In the genomic region with DNA sequence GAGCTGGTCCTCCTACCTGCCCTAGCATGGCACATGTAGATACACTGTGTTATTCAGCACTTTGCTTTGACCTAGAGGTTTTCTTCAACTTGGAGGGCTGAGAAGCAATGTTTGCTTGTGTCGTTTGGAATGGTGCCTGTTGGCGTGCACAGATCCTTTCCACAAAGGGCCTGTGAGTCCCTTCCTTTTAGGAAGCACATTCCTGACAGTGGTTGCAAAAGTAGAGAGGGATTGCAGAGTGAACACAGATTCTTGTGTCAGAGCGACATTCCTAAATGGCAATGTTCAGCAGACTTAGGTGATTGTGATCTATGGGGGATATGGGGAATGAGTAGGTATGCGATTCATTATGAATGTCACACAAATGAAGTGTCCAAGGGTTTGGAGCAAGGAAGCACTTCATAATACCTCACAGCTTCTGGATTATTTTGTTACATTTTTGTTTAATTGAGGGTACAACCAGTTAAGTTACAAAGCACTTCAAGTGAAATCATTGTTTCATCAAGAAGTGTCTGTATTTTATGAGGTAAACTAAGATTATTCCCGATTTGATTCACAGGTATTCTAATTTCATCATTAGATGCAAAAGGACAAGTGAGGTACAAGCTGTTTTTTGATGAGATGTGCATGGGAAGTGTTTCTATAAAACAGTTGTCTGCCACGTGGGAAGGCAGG, we compare ENCODE assay signal across 9 cellular contexts. TPM values are rescaled to one million over a fixed set of nuclear protein-coding genes. Genes with fewer than 3 reads are reported as not detected.
DNase-seq lines count a peak whose midpoint lies in the region; ATAC-seq, FAIRE-seq and TF ChIP-seq lines count a peak whose summit lies in the region.
"Had no signal": no experiment of that assay in that cellular context is flagged by ENCODE, and none has a peak within 500 bp of the region (broad histone marks: within the 10 kb centered on the region; RNA-seq: fewer than 3 reads in every experiment).

No MANE protein-coding gene starts in this region.

- no peaks in the 10 kb centered on the region for H3K9me3 ChIP-seq in RWPE2 (ENCODE audit: severe bottlenecking)
- no peaks in the 10 kb centered on the region for H3K9me3 ChIP-seq in fibroblast of lung (ENCODE audit: control insufficient read depth, insufficient read depth, low read depth, low read length)
- no peaks in the 10 kb centered on the region for H3K9me3 ChIP-seq in pancreas

- no peak for DNase-seq in Calu3
- DNase-seq in RWPE2 (ENCODE audit: low spot score) = no peak
- peak; percentile 28 to 42 for DNase-seq in fibroblast of lung (ENCODE audit: low read depth in 2 of 2)
- DNase-seq in pancreas = peak in 1 of 6 donors; percentile 22
- DNase-seq in NCI-H226 = no peak

- no peak overlapping the region for H2AFZ ChIP-seq in fibroblast of lung (ENCODE audit: low read length)

- no TSS peak for BruUV-seq in Calu3 (replicated peaks; lab: Mats Ljungman, UMichigan)

- H3K9me3 Mint-ChIP-seq in Calu3 (ENCODE audit: low read depth, unreplicated experiment) = no peaks in the 10 kb centered on the region

- peak overlapping the region; percentile 63 for H3K27ac ChIP-seq in RWPE2 (ENCODE audit: poor library complexity, severe bottlenecking)
- no peak overlapping the region for H3K27ac ChIP-seq in fibroblast of lung (ENCODE audit: insufficient read depth, low read length)
- peak overlapping the region; percentile 36 to 88 (median 78) for H3K27ac ChIP-seq in pancreas

- FAIRE-seq in pancreas (lab: Jason Lieb, UNC) = no peak
- FAIRE-seq: small intestine had no signal

- H3K9ac ChIP-seq in fibroblast of lung (ENCODE audit: insufficient read depth, low read length) = no peak overlapping the region

- H3K36me3 ChIP-seq in RWPE2 (ENCODE audit: low read depth) = no peaks in the 10 kb centered on the region; the same call in 1 of the 2 replicates
- H3K36me3 ChIP-seq in fibroblast of lung (ENCODE audit: control insufficient read depth, insufficient read depth, low read length) = no peaks in the 10 kb centered on the region
- H3K36me3 ChIP-seq in pancreas = no peaks in the 10 kb centered on the region

- 20 to 23% methylated on average over 6 of the region's 6 CpGs for WGBS in pancreas, 2 donors

- H3K4me1 ChIP-seq in RWPE2 (ENCODE audit: insufficient read depth, poor library complexity, severe bottlenecking) = peaks cover 25% of the 10 kb centered on the region
- peaks cover 8% of the 10 kb centered on the region for H3K4me1 ChIP-seq in fibroblast of lung (ENCODE audit: control insufficient read depth, extremely low read depth, insufficient read depth, low read length)
- H3K4me1 ChIP-seq in pancreas = peaks cover 18 to 29% (median 25%) of the 10 kb centered on the region in 3 donors

- no peak overlapping the region for H3K4me2 ChIP-seq in fibroblast of lung (ENCODE audit: extremely low read depth, insufficient read depth, low read length)

- intact Hi-C loops in Calu3 (cut with micrococcal nuclease; ENCODE audit: unreplicated experiment) = loop anchor here (5.0 kb wide), 1 partner anchor 124 kb away; a partner anchor contains a TSS
- intact Hi-C loops in pancreas (cut with DNase I) = no loop called here

- no peaks in the 10 kb centered on the region for H3K79me2 ChIP-seq in fibroblast of lung (ENCODE audit: control insufficient read depth, insufficient read depth, low read length)

- peak overlapping the region; percentile 65 for H3K27ac Mint-ChIP-seq in Calu3 (ENCODE audit: unreplicated experiment)

- peak overlapping the region; percentile 96 for H3K4me3 Mint-ChIP-seq in Calu3 (ENCODE audit: low read depth, unreplicated experiment)

- no peaks in the 10 kb centered on the region for H3K27me3 Mint-ChIP-seq in Calu3 (ENCODE audit: unreplicated experiment)

- TF ChIP-seq CTCF in Calu3 (IDR thresholded peaks at IDR 0.05; ENCODE audit: unreplicated experiment) = no peak
- TF ChIP-seq CTCF in RWPE2 (IDR thresholded peaks at IDR 0.05; ENCODE audit: poor library complexity, severe bottlenecking) = no peak
- TF ChIP-seq CTCF in fibroblast of lung (conservative IDR thresholded peaks at IDR 0.05 in 1 of 2, IDR thresholded peaks at IDR 0.05 in 1 of 2; ENCODE audit: low read depth in 1 of 2, low read length in 2 of 2) = no peak
- no peak for TF ChIP-seq CTCF in pancreas (IDR thresholded peaks at IDR 0.05)

- ATAC-seq in RWPE2 (ENCODE audit: low read depth) (no peak), pancreas (peak in 1 of 4 donors; percentile 3), GM19455 (IDR thresholded peaks at IDR 0.05; ENCODE audit: unreplicated experiment) (no peak), GM21717 (IDR thresholded peaks at IDR 0.05; ENCODE audit: unreplicated experiment) (no peak), HG03342 (IDR thresholded peaks at IDR 0.05; ENCODE audit: unreplicated experiment) (no peak)

- peaks cover 18% of the 10 kb centered on the region for H3K36me3 Mint-ChIP-seq in Calu3 (ENCODE audit: insufficient read depth, unreplicated experiment)

- no peak overlapping the region for H3K4me3 ChIP-seq in RWPE2 (ENCODE audit: severe bottlenecking)
- H3K4me3 ChIP-seq in fibroblast of lung (replicated peaks in 1 of 4; ENCODE audit: control extremely low read depth in 1 of 4, insufficient read depth in 1 of 4, low read depth in 3 of 4, low read length in 4 of 4) = peak overlapping the region in 1 of 4 experiments; percentile 72
- peak overlapping the region in 2 of 4 donors; percentile 43 to 60 for H3K4me3 ChIP-seq in pancreas

- no peaks in the 10 kb centered on the region for H4K20me1 ChIP-seq in fibroblast of lung (ENCODE audit: control insufficient read depth, extremely low read depth, insufficient read depth, low read length)

- H3K4me1 Mint-ChIP-seq in Calu3 (ENCODE audit: low read depth, unreplicated experiment) = peaks cover 27% of the 10 kb centered on the region

- H3K27me3 ChIP-seq in RWPE2 (ENCODE audit: insufficient read depth, poor library complexity, severe bottlenecking) (no peaks in the 10 kb centered on the region), fibroblast of lung (ENCODE audit: control insufficient read depth, insufficient read depth, low read length) (no peaks in the 10 kb centered on the region), pancreas (no peaks in the 10 kb centered on the region)

- CTCF ChIA-PET in Calu3 (lab: Charles Lee) = interaction anchor here (0.6 kb wide), 1 partner anchor 493 kb away, joined by 3 read pairs; no protein-coding TSS in a partner anchor

RNA-seq across cellular contexts. Expression of a gene that starts 0.7 kb away (rescaled TPM):
- total RNA-seq in Calu3 (2022) = 7.4 and 12.1 TPM in 2 replicates
- 0.26 and 0.83 TPM in 2 replicates for total RNA-seq in fibroblast of lung
- 0.29 and 0.61 TPM in 2 replicates for polyA plus RNA-seq in fibroblast of lung
- 0.54 and 0.76 TPM in 2 replicates for polyA plus RNA-seq in fibroblast of lung (2012)
- polyA minus RNA-seq in fibroblast of lung (ENCODE audit: low replicate concordance) = 0.07 and 2.7 TPM in 2 replicates
- total RNA-seq in pancreas = 10 to 100 TPM in 2 of 6 donors, 1 to 10 TPM in 4; 5.5 to 18.7 (median 8.1) TPM
- 1 to 10 TPM; 1.7 to 2.6 TPM for polyA plus RNA-seq in pancreas

Comparison
In these comparisons a context has a peak if more than half of its experiments do, and no peak if none do; other contexts are left out.
1. DNase-seq: peak in fibroblast of lung (2 of 2); none in Calu3 (single experiment), RWPE2 (single experiment) and NCI-H226 (single experiment).